ENCODE assay signal across 19 cellular contexts in the genomic region with DNA sequence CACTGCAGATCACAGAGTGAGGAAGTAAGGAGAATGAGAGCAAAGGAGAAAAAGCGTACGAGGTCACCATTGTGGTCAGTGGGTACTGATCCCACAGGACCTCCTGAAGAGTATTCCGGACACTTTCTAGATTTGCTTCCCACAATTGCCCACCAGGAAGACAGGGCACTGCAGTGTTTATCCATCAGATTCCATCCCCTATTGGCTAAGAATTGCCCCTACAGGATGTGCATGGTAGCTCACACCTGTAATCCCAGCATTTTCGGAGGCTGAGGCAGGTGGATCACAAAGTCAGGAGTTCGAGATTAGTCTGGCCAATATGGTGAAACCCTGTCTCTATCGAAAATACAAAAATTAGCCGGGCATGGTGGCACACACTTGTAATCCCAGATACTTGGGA. TPM values are rescaled to one million over a fixed set of nuclear protein-coding genes. Genes with fewer than 3 reads are reported as not detected.
DNase-seq lines count a peak whose midpoint lies in the region; ATAC-seq, FAIRE-seq and TF ChIP-seq lines count a peak whose summit lies in the region.
"Had no signal": no experiment of that assay in that cellular context is flagged by ENCODE, and none has a peak within 500 bp of the region (broad histone marks: within the 10 kb centered on the region; RNA-seq: fewer than 3 reads in every experiment).

No MANE protein-coding gene starts in this region.

- H3K4me3 Mint-ChIP-seq in type B pancreatic cell = no peak overlapping the region
- H3K4me3 Mint-ChIP-seq: B cell; CD8-positive, alpha-beta T cell had no signal

- no peak overlapping the region for H2BK20ac ChIP-seq in IMR-90 (ENCODE audit: low read depth, low read length)
- H2BK20ac ChIP-seq in H1 (ENCODE audit: low read length) = no peak overlapping the region

- no peak overlapping the region for H3K9ac ChIP-seq in IMR-90 (ENCODE audit: low read depth, low read length)
- H3K9ac ChIP-seq in H1 (replicated peaks in 1 of 4; ENCODE audit: extremely low read depth in 1 of 4, low read depth in 3 of 4, low read length in 3 of 4) = no peak overlapping the region

- H2AK5ac ChIP-seq in IMR-90 (ENCODE audit: low read depth, low read length) (no peak overlapping the region), H1 (ENCODE audit: low read depth, low read length) (no peak overlapping the region)

- no peak for TF ChIP-seq POLR2A in IMR-90 (IDR thresholded peaks at IDR 0.05; ENCODE audit: low read depth, low read length)
- TF ChIP-seq POLR2A in H1 (IDR thresholded peaks at IDR 0.05; ENCODE audit: control extremely low read depth in 1 of 2, low read depth in 2 of 2, low read length in 2 of 2) = no peak
- no peak for TF ChIP-seq POLR2A in ovary (IDR thresholded peaks at IDR 0.05)

- H4K5ac ChIP-seq in IMR-90 (ENCODE audit: low read depth, low read length) (no peak overlapping the region), H1 (ENCODE audit: insufficient read length, low read depth, low read length) (no peak overlapping the region)

- BruUV-seq in IMR-90 (replicated peaks; lab: Mats Ljungman, UMichigan) = no TSS peak

- H3K27ac ChIP-seq in IMR-90 (ENCODE audit: insufficient read depth, low read length) = no peak overlapping the region
- no peak overlapping the region for H3K27ac ChIP-seq in H1 (ENCODE audit: low read depth, low read length)
- H3K27ac ChIP-seq in ovary = no peak overlapping the region
- H3K27ac ChIP-seq: C4-2B had no signal

- intact Hi-C loops in IMR-90 (cut with micrococcal nuclease) = no loop called here
- intact Hi-C loops in ovary (cut with DNase I) = no loop called here

- no peak overlapping the region for H3K23ac ChIP-seq in IMR-90 (ENCODE audit: low read depth, low read length)
- H3K23ac ChIP-seq in H1 (ENCODE audit: insufficient read length) = no peak overlapping the region

- no peak overlapping the region for H3K27ac Mint-ChIP-seq in type B pancreatic cell
- H3K27ac Mint-ChIP-seq: B cell; CD8-positive, alpha-beta T cell had no signal

- no peaks in the 10 kb centered on the region for H3K9me3 Mint-ChIP-seq in type B pancreatic cell
- H3K9me3 Mint-ChIP-seq: CD8-positive, alpha-beta T cell had no signal

- no peak overlapping the region; a peak in 1 of 4 replicates for H4K8ac ChIP-seq in IMR-90 (ENCODE audit: low read depth in 2 of 2, low read length in 2 of 2)
- H4K8ac ChIP-seq in H1 (ENCODE audit: extremely low read depth, insufficient read depth, low read length) = no peak overlapping the region

- no peaks in the 10 kb centered on the region for H3K27me3 Mint-ChIP-seq in type B pancreatic cell
- H3K27me3 Mint-ChIP-seq: B cell had no signal

- peaks cover 3 to 6% of the 10 kb centered on the region in 2 experiments; a peak in 2 of 4 replicates for H3K79me1 ChIP-seq in IMR-90 (ENCODE audit: low read depth in 1 of 2, low read length in 2 of 2)
- no peaks in the 10 kb centered on the region for H3K79me1 ChIP-seq in H1 (ENCODE audit: low read depth, low read length)

- H3K27me3 ChIP-seq in H7 (ENCODE audit: control insufficient read depth, insufficient read depth, low read length) = no peaks in the 10 kb centered on the region
- no peaks in the 10 kb centered on the region for H3K27me3 ChIP-seq in IMR-90 (ENCODE audit: control insufficient read depth, insufficient read depth, low read length)
- no peaks in the 10 kb centered on the region for H3K27me3 ChIP-seq in H1 (replicated peaks in 1 of 4; ENCODE audit: control insufficient read depth in 3 of 4, extremely low read depth in 1 of 4, insufficient read depth in 3 of 4, low read length in 3 of 4)
- no peaks in the 10 kb centered on the region for H3K27me3 ChIP-seq in ovary

- H3K4me1 Mint-ChIP-seq in type B pancreatic cell (ENCODE audit: unreplicated experiment) = no peaks in the 10 kb centered on the region

- FAIRE-seq in H1 (lab: Jason Lieb, UNC) = no peak
- FAIRE-seq: D721Med had no signal

- H3K23me2 ChIP-seq in H1 (ENCODE audit: low read depth, low read length) = no peaks in the 10 kb centered on the region; the same call in 1 of the 2 replicates

- no peak for ATAC-seq in IMR-90 (ENCODE audit: low read depth)
- ATAC-seq: CD8-positive, alpha-beta T cell had no signal

- H2AFZ ChIP-seq in IMR-90 (replicated peaks; ENCODE audit: low read length, poor library complexity) (no peak overlapping the region), H1 (ENCODE audit: low read length) (0 out of 2 replicates have a peak overlapping the region, but pooled peaks have one; percentile 58)

- H4K20me1 ChIP-seq in IMR-90 (ENCODE audit: insufficient read depth, low read length) = no peaks in the 10 kb centered on the region
- no peaks in the 10 kb centered on the region for H4K20me1 ChIP-seq in H1 (replicated peaks in 1 of 2; ENCODE audit: control insufficient read depth in 1 of 2, insufficient read depth in 2 of 2, low read length in 2 of 2)

- TF ChIP-seq CTCF in IMR-90 (conservative IDR thresholded peaks at IDR 0.05; ENCODE audit: low read depth, low read length) (no peak), H1 (IDR thresholded peaks at IDR 0.05; ENCODE audit: control extremely low read depth in 1 of 3, insufficient read depth in 1 of 3, low read depth in 1 of 3, low read length in 3 of 3) (peak in 1 of 3 experiments; percentile 30; a peak in 2 of 4 replicates), type B pancreatic cell (conservative IDR thresholded peaks at IDR 0.05) (peak; percentile 31), ovary (IDR thresholded peaks at IDR 0.05) (no peak)

- H2BK15ac ChIP-seq in IMR-90 (ENCODE audit: low read depth, low read length) (no peak overlapping the region), H1 (ENCODE audit: low read length) (no peak overlapping the region)

- H3K4ac ChIP-seq in IMR-90 (ENCODE audit: low read depth, low read length) = 0 out of 2 replicates have a peak overlapping the region, but pooled peaks have one; percentile 0
- no peak overlapping the region for H3K4ac ChIP-seq in H1 (replicated peaks; ENCODE audit: insufficient read length, low read depth, low read length)

- no peak overlapping the region for H3K56ac ChIP-seq in IMR-90 (ENCODE audit: extremely low read depth, insufficient read depth, low read length)
- H3K56ac ChIP-seq in H1 (replicated peaks; ENCODE audit: insufficient read length, low read depth, low read length) = no peak overlapping the region

- POLR2A ChIA-PET in IMR-90 (lab: Charles Lee; ENCODE audit: unreplicated experiment) (no interaction called here), H1 (lab: Charles Lee; ENCODE audit: partially characterized antibody) (no interaction called here)

- DNase-seq in H7 (peak; percentile 26), IMR-90 (no peak), H1 (ENCODE audit: low read depth in 1 of 2, low spot score in 2 of 2) (no peak), type B pancreatic cell (ENCODE audit: extremely low spot score, unreplicated experiment) (no peak), C1 segment of cervical spinal cord (lab: John Stamatoyannopoulos, UW) (no peak), ovary (no peak), NCI-H1048 (lab: John Stamatoyannopoulos, UW) (no peak)
- DNase-seq: ACHN; CD8-positive, alpha-beta T cell; COR-L47; DMS153; DMS79 treated with DMSO at 0.1 percent for 48 hours; EL; GDM1; GOT3; Karpas-422 had no signal

- H3K14ac ChIP-seq in IMR-90 (replicated peaks; ENCODE audit: low read depth, low read length) (no peak overlapping the region; the same call in 1 of the 2 replicates), H1 (ENCODE audit: insufficient read length) (no peak overlapping the region)

- H3K36me3 ChIP-seq in H7 (replicated peaks; ENCODE audit: control insufficient read depth, insufficient read depth, low read length) (no peaks in the 10 kb centered on the region), IMR-90 (ENCODE audit: control insufficient read depth, insufficient read depth, low read length) (no peaks in the 10 kb centered on the region), H1 (ENCODE audit: control insufficient read depth in 2 of 4, insufficient read depth in 4 of 4, low read length in 3 of 4) (no peaks in the 10 kb centered on the region), ovary (no peaks in the 10 kb centered on the region)

- in situ Hi-C loops in IMR-90 (cut with MboI; ENCODE audit: low sequenced_read_pairs) = no loop called here

- no peak overlapping the region for H2BK12ac ChIP-seq in H1 (ENCODE audit: low read depth, low read length)

- H3K4me1 ChIP-seq in IMR-90 (ENCODE audit: control insufficient read depth, insufficient read depth, low read length) (no peaks in the 10 kb centered on the region), H1 (replicated peaks in 1 of 4; ENCODE audit: control insufficient read depth in 3 of 4, insufficient read depth in 4 of 4, low read length in 3 of 4) (no peaks in the 10 kb centered on the region; a peak in 1 of 7 replicates), ovary (ENCODE audit: insufficient read depth) (no peaks in the 10 kb centered on the region)

- no peak overlapping the region for H2AK9ac ChIP-seq in IMR-90 (replicated peaks; ENCODE audit: low read depth, low read length, poor library complexity)

- H3K4me2 ChIP-seq in IMR-90 (ENCODE audit: low read depth, low read length) = no peak overlapping the region
- no peak overlapping the region for H3K4me2 ChIP-seq in H1 (ENCODE audit: insufficient read depth in 1 of 2, low read depth in 2 of 2, low read length in 2 of 2)

- H3K4me3 ChIP-seq in H7 (ENCODE audit: insufficient read depth, low read depth, low read length) (no peak overlapping the region), IMR-90 (ENCODE audit: insufficient read depth, low read depth, low read length) (no peak overlapping the region), H1 (ENCODE audit: extremely low read depth in 1 of 4, insufficient read depth in 2 of 4, low read depth in 3 of 4, low read length in 4 of 4) (no peak overlapping the region), ovary (no peak overlapping the region)

- TF ChIP-seq EP300 in H1 (IDR thresholded peaks at IDR 0.05; ENCODE audit: borderline replicate concordance in 1 of 2, low read depth in 2 of 2, low read length in 2 of 2) (no peak), ovary (IDR thresholded peaks at IDR 0.05) (no peak)

- H3K79me2 ChIP-seq in H1 (ENCODE audit: control insufficient read depth in 1 of 2, insufficient read depth in 2 of 2, low read length in 2 of 2) = no peaks in the 10 kb centered on the region

- no peak for TF ChIP-seq RAD21 in IMR-90 (IDR thresholded peaks at IDR 0.05; ENCODE audit: low read length)
- TF ChIP-seq RAD21 in H1 (IDR thresholded peaks at IDR 0.05 in 1 of 2, conservative IDR thresholded peaks at IDR 0.05 in 1 of 2; ENCODE audit: low read depth in 2 of 2, low read length in 2 of 2) = no peak

- dilution Hi-C loops in IMR-90 (cut with HindIII; ENCODE audit: low sequenced_read_pairs, unreplicated experiment) = no loop called here

- no peaks in the 10 kb centered on the region for H3K36me3 Mint-ChIP-seq in type B pancreatic cell

- H3K18ac ChIP-seq in IMR-90 (ENCODE audit: low read depth, low read length) = no peak overlapping the region
- H3K18ac ChIP-seq in H1 (ENCODE audit: extremely low read depth, low read length) = no peak overlapping the region

- peaks cover 2% of the 10 kb centered on the region; the same call in 1 of the 2 replicates for H3K9me1 ChIP-seq in IMR-90 (ENCODE audit: insufficient read depth, low read length)

- no peak overlapping the region for H2BK5ac ChIP-seq in IMR-90 (ENCODE audit: low read depth, low read length, poor library complexity, severe bottlenecking)
- no peak overlapping the region for H2BK5ac ChIP-seq in H1 (ENCODE audit: low read depth, low read length)

- CTCF ChIA-PET in IMR-90 (lab: Yijun Ruan, JAX) = interaction anchor here (1.0 kb wide), 1 partner anchor 12 kb away, joined by 3 read pairs; no protein-coding TSS in a partner anchor
- CTCF ChIA-PET in H1 (lab: Charles Lee; ENCODE audit: partially characterized antibody) = interaction anchor here (1.2 to 1.3 kb wide), 3 partner anchors 63 to 361 kb away, joined by 3 read pairs; no protein-coding TSS in a partner anchor

- 93% methylated on average over 6 of the region's 7 CpGs; no CpG with 5 or more reads in 1 of the 2 experiments for WGBS in IMR-90 (ENCODE audit: extremely low coverage in 2 of 2, insufficient read length in 1 of 2), 2 experiments
- 87% methylated on average over 7 of the region's 7 CpGs; no CpG with 5 or more reads in 1 of the 2 experiments for WGBS in H1 (ENCODE audit: extremely low coverage in 1 of 2, insufficient coverage in 1 of 2, insufficient read length in 1 of 2, insufficient replicate concordance in 2 of 2, low coverage in 1 of 2, low lambda C conversion rate in 2 of 2, missing lambda C conversion rate in 1 of 2), 2 experiments
- 96 to 98% (median 97%) methylated on average over 7 of the region's 7 CpGs for WGBS in ovary, 3 donors

- H4K91ac ChIP-seq in IMR-90 (ENCODE audit: insufficient read depth, low read depth, low read length) (no peak overlapping the region), H1 (replicated peaks; ENCODE audit: insufficient read length, low read length) (no peak overlapping the region)

- H2BK120ac ChIP-seq in IMR-90 (ENCODE audit: low read depth, low read length) (no peak overlapping the region), H1 (replicated peaks; ENCODE audit: low read depth, low read length) (no peak overlapping the region)

- H3K9me3 ChIP-seq in IMR-90 (ENCODE audit: control insufficient read depth, insufficient read depth, low read length) (no peaks in the 10 kb centered on the region), H1 (ENCODE audit: insufficient read depth in 2 of 2, low read depth in 1 of 2, low read length in 1 of 2) (no peaks in the 10 kb centered on the region), ovary (no peaks in the 10 kb centered on the region)

RNA-seq across cellular contexts. Expression of a gene that starts 5.3 kb away (rescaled TPM):
- 7.8 and 13.1 TPM in 2 replicates for total RNA-seq in H7 (2014; rRNA removed; shearing (Covaris generic))
- 16.5 and 21.7 TPM in 2 replicates for total RNA-seq in IMR-90 (2012; rRNA removed)
- polyA plus RNA-seq in IMR-90 (2012; rRNA removed) = 8.9 and 10.7 TPM in 2 replicates
- 2.5 and 7.1 TPM in 2 replicates for polyA plus RNA-seq in IMR-90 (2012; cell fraction: cytosol; rRNA removed)
- 39.6 and 46.5 TPM in 2 replicates for polyA plus RNA-seq in IMR-90 (2012; cell fraction: nucleus; rRNA removed; ENCODE audit: low replicate concordance)
- 14.0 and 15.0 TPM in 2 replicates for total RNA-seq in H1 (2021; fragmentation: NEBNext Ultra II Directional; extraction: Animal tissue kit (Norgen Biotek cat#: 25700))
- polyA plus RNA-seq in H1 (2011; rRNA removed) = 3.5 and 4.5 TPM in 2 replicates
- polyA plus RNA-seq in H1 (2011; cell fraction: cytosol; rRNA removed) = 3.6 TPM
- 5.4 TPM for polyA plus RNA-seq in H1 (2011; cell fraction: nucleus; rRNA removed)
- 3.5 to 7.1 TPM (median 4.6 TPM) in 4 replicates for polyA plus RNA-seq in H1 (2012, experiment 1 of 2)
- 0.55 TPM for polyA plus RNA-seq in H1 (2012, experiment 2 of 2)
- 4.7 TPM for polyA plus RNA-seq in H1 (2013, experiment 1 of 2)
- 4.0 TPM for polyA plus RNA-seq in H1 (2013, experiment 2 of 2)
- 10.4 and 11.9 TPM in 2 replicates for polyA minus RNA-seq in H1 (2011; rRNA and poly(A)+ RNA removed)
- polyA minus RNA-seq in H1 (2011; cell fraction: cytosol; rRNA and poly(A)+ RNA removed) = 21.4 TPM
- polyA minus RNA-seq in H1 (2011; cell fraction: nucleus; rRNA and poly(A)+ RNA removed) = 20.8 TPM
- 24.4 and 25.0 TPM in 2 replicates for total RNA-seq in type B pancreatic cell (ENCODE audit: low replicate concordance)
- total RNA-seq in ovary = 10 to 100 TPM; 25.2 to 40.3 (median 33.4) TPM
- polyA plus RNA-seq in ovary = 10 to 100 TPM; 11.9 to 20.7 TPM
